21 cellular contexts compared by ENCODE assay signal in the genomic region with DNA sequence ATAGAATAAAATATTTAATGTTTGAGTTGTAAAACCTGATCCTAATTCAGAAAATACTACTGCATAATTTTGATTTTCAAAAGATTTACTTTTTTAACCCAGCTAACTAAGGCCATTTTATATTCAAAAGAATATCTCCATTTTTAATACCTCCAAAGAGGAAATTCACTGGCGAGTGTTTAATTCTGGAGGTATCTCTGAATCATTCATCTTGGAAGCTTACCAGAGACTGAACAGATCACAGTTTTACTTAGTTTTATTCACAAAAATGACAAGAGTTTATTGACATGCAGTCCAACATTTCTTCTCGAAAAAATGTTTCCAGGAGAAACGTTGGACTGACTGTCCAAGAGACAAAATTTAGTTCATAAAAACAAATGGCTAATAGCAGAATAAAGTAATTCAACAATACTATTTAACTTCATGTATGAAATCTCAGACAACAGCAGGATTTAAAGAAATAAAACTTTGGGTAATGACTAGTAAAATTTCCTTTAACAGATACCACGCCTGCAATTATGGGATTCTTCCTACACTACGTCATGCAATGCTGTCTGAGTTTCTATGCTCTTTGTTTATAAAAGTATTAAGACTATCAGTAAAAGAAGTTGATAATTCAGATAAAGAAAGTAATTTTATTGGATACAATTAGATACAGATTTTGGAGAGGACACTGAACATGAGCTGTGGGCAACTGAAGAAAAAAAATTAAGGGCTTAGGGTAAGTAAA.
"Had no signal": no experiment of that assay in that cellular context is flagged by ENCODE, and none has a peak within 500 bp of the region (broad histone marks: within the 10 kb centered on the region; RNA-seq: fewer than 3 reads in every experiment).

No MANE protein-coding gene starts in this region.

- H3K9me3 Mint-ChIP-seq: endodermal cell, naive B cell, neural crest cell had no signal

- H3K4me3 Mint-ChIP-seq: activated naive CD8-positive, alpha-beta T cell; activated T-helper 1 cell treated with anti-CD3 and anti-CD28 coated beads, Interleukin-12 subunit alpha, Interleukin-12 subunit beta, Interleukin-2, Interleukin-4 antibody, amounts not matched to agents 30 ng/mL and 10 ng/mL and 1 ng/mL, durations not matched to agents 14 hours and 24 hours and 36 hours; central memory CD8-positive, alpha-beta T cell; endodermal cell; naive B cell; neural crest cell; stimulated activated naive CD8-positive, alpha-beta T cell treated with anti-CD3 and anti-CD28 coated beads, Interleukin-15, amount 100 ng/mL, for 72 hours; T-helper 1 cell treated with Interleukin-12 subunit alpha and Interleukin-12 subunit beta and Interleukin-4 antibody, amounts not matched to agents 30 μg/mL and 1 μg/mL, for 36 hours had no signal

- DNase-seq: activated CD4-positive, alpha-beta T cell treated with anti-CD3 and anti-CD28 coated beads, Interleukin-2, amount 50 U/mL, for 4 hours; amygdala; brain microvascular endothelial cell; colonic mucosa; endodermal cell; heart left ventricle; left ventricle myocardium superior; mucosa of descending colon; naive B cell; stimulated activated CD4-positive, alpha-beta T cell treated with anti-CD3 and anti-CD28 coated beads, Interleukin-2, amount 100 ng/mL, for 48 hours; stimulated activated naive CD8-positive, alpha-beta T cell treated with anti-CD3 and anti-CD28 coated beads, Interleukin-15, amount 100 ng/mL, for 72 hours; upper lobe of left lung had no signal

- H3K4me3 ChIP-seq: colonic mucosa, gastroesophageal sphincter, heart left ventricle, mucosa of descending colon, thoracic aorta, upper lobe of left lung had no signal

- H3K27ac Mint-ChIP-seq: activated naive CD8-positive, alpha-beta T cell; activated T-helper 1 cell treated with anti-CD3 and anti-CD28 coated beads, Interleukin-12 subunit alpha, Interleukin-12 subunit beta, Interleukin-2, Interleukin-4 antibody, amounts not matched to agents 30 ng/mL and 10 ng/mL and 1 ng/mL, durations not matched to agents 14 hours and 24 hours and 36 hours; endodermal cell; naive B cell; stimulated activated naive CD8-positive, alpha-beta T cell treated with anti-CD3 and anti-CD28 coated beads, Interleukin-15, amount 100 ng/mL, for 72 hours; T-helper 1 cell treated with Interleukin-12 subunit alpha and Interleukin-12 subunit beta and Interleukin-4 antibody, amounts not matched to agents 30 μg/mL and 1 μg/mL, for 36 hours had no signal

- H3K36me3 Mint-ChIP-seq: activated naive CD8-positive, alpha-beta T cell; naive B cell had no signal

- H3K36me3 ChIP-seq: brain microvascular endothelial cell, colonic mucosa, gastroesophageal sphincter, heart left ventricle, thoracic aorta, upper lobe of left lung had no signal

- H3K9me3 ChIP-seq: colonic mucosa, gastroesophageal sphincter, thoracic aorta, upper lobe of left lung had no signal

- H3K27me3 Mint-ChIP-seq: activated naive CD8-positive, alpha-beta T cell; central memory CD8-positive, alpha-beta T cell; naive B cell; stimulated activated naive CD8-positive, alpha-beta T cell treated with anti-CD3 and anti-CD28 coated beads, Interleukin-15, amount 100 ng/mL, for 72 hours had no signal

- H3K27ac ChIP-seq: brain microvascular endothelial cell, colonic mucosa, epithelial cell of prostate, gastroesophageal sphincter, heart left ventricle, thoracic aorta, upper lobe of left lung, VCaP had no signal

- H3K27me3 ChIP-seq: brain microvascular endothelial cell, colonic mucosa, gastroesophageal sphincter, heart left ventricle, upper lobe of left lung had no signal

- ATAC-seq: gastroesophageal sphincter; heart left ventricle; left ventricle myocardium superior; mucosa of descending colon; stimulated activated naive CD8-positive, alpha-beta T cell treated with anti-CD3 and anti-CD28 coated beads, Interleukin-15, amount 100 ng/mL, for 72 hours had no signal

- H3K4me1 Mint-ChIP-seq: central memory CD8-positive, alpha-beta T cell; naive B cell; stimulated activated naive CD8-positive, alpha-beta T cell treated with anti-CD3 and anti-CD28 coated beads, Interleukin-15, amount 100 ng/mL, for 72 hours had no signal

- H3K4me1 ChIP-seq: colonic mucosa, gastroesophageal sphincter, heart left ventricle, upper lobe of left lung had no signal
